ENCODE assay signal across 2 cellular contexts in the genomic region with DNA sequence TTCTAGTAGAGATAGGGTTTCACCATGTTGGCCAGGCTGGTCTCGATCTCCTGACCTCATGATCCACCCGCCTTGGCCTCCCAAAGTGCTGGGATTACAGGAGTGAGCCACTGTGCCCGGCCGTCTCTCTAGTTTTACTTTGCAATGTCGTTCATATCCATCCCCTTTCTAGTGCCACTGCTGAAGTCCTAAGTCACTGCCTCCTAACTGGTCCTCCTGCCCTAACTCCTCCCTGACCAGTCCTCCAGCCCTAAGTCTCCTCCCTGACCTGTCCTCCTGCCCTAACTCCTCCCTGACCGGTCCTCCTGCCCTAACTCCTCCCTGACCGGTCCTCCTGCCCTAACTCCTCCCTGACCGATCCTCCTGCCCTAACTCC. TPM values are rescaled to one million over a fixed set of nuclear protein-coding genes. Genes with fewer than 3 reads are reported as not detected.
"Had no signal": no experiment of that assay in that cellular context is flagged by ENCODE, and none has a peak within 500 bp of the region (broad histone marks: within the 10 kb centered on the region; RNA-seq: fewer than 3 reads in every experiment).

No MANE protein-coding gene starts in this region.

RNA-seq across cellular contexts. Expression of a gene that starts 8.3 kb away (rescaled TPM):
- total RNA-seq: IMR-90, SJSA1 had no signal
